8 cellular contexts compared by ENCODE assay signal in genomic region chr9:18694959-18695668, GRCh38.
"Had no signal": no experiment of that assay in that cellular context is flagged by ENCODE, and none has a peak within 500 bp of the region (broad histone marks: within the 10 kb centered on the region; RNA-seq: fewer than 3 reads in every experiment).

No MANE protein-coding gene starts in this region.

- H3K4me2 ChIP-seq: GM23338 had no signal

- H3K27ac ChIP-seq: HL-60 had no signal

- H2AFZ ChIP-seq: GM23338 had no signal

- H3K27ac Mint-ChIP-seq: GM23338, H9, HFFc6 had no signal

- ATAC-seq: GM23338, K562 had no signal

- H3K4me1 Mint-ChIP-seq: GM23338, H9 had no signal

- H3K4me3 Mint-ChIP-seq: GM23338, H9, HFFc6 had no signal

- DNase-seq: H9, HCEC 1CT, HFFc6, IMR-90, KG1 had no signal

- H3K4me3 ChIP-seq: GM23338, K562 had no signal
